5 cellular contexts compared by ENCODE assay signal in genomic region chr13:45662903-45663302, GRCh38. TPM values are rescaled to one million over a fixed set of nuclear protein-coding genes. Genes with fewer than 3 reads are reported as not detected.
"Had no signal": no experiment of that assay in that cellular context is flagged by ENCODE, and none has a peak within 500 bp of the region (broad histone marks: within the 10 kb centered on the region; RNA-seq: fewer than 3 reads in every experiment).

No MANE protein-coding gene starts in this region.

RNA-seq across cellular contexts. Expression of gene CBY2, which starts 39.2 kb away (rescaled TPM):
- total RNA-seq: HepG2, HT-29, HT1080, IMR-90 had no signal
- polyA plus RNA-seq: HepG2, IgD-negative memory B cell, IMR-90 had no signal

RNA-seq across cellular contexts. Expression of gene ERICH6B, which starts 47.4 kb away (rescaled TPM):
- total RNA-seq: HepG2, HT-29, HT1080, IMR-90 had no signal
- polyA plus RNA-seq: HepG2, IMR-90 had no signal
